In the genomic region with DNA sequence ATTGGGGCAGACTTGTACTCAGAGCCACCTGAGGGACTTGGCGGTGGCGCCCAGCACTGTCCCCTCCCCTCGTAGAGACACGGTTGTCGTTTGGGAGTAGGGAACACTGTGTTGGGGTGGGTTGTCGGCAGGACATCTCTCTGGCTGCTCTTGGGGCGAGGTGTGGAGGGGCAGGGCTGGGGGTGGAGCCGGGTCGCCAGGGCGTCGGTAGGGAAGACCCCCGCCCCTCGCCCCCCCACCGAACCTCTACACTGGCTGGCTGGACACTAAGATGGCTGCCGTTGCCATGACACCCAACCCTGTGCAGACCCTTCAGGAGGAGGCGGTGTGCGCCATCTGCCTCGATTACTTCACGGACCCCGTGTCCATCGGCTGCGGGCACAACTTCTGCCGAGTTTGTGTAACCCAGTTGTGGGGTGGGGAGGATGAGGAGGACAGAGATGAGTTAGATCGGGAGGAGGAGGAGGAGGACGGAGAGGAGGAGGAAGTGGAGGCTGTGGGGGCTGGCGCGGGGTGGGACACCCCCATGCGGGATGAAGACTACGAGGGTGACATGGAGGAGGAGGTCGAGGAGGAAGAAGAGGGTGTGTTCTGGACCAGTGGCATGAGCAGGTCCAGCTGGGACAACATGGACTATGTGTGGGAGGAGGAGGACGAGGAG, we compare ENCODE assay signal across 8 cellular contexts. TPM values are rescaled to one million over a fixed set of nuclear protein-coding genes. Genes with fewer than 3 reads are reported as not detected.
DNase-seq lines count a peak whose midpoint lies in the region; ATAC-seq and TF ChIP-seq lines count a peak whose summit lies in the region.

No MANE protein-coding gene starts in this region.

- H3K4me3 ChIP-seq in adrenal gland: peak overlapping the region; percentile 7 to 87 (median 72)
- H3K4me3 ChIP-seq in iPS-18c (ENCODE audit: insufficient read depth, low read depth, low read length): peak overlapping the region; percentile 96

- no peaks in the 10 kb centered on the region for H3K27me3 ChIP-seq in adrenal gland

- intact Hi-C loops in adrenal gland (cut with DNase I): loop anchor here (2.0 to 5.0 kb wide), 3 partner anchors 15 to 37 kb away; no protein-coding TSS in a partner anchor

- H3K27ac ChIP-seq in adrenal gland: peak overlapping the region; percentile 74 to 98 (median 95)

- H3K9me3 ChIP-seq in ES-I3 (ENCODE audit: control insufficient read depth, insufficient read depth, low read length) (no peaks in the 10 kb centered on the region), adrenal gland (replicated peaks in 1 of 3) (no peaks in the 10 kb centered on the region), iPS-18c (ENCODE audit: control insufficient read depth, insufficient read depth, low read length) (no peaks in the 10 kb centered on the region)

- 1 to 3% (median 2%) methylated on average over 11 to 31 of the region's 31 CpGs for WGBS in adrenal gland, 4 donors

- H3K36me3 ChIP-seq in ES-I3 (ENCODE audit: insufficient read depth, low read length) (peaks cover 3% of the 10 kb centered on the region; the same call in 1 of the 2 replicates), adrenal gland (replicated peaks in 1 of 2) (peaks cover 0 to 10% of the 10 kb centered on the region in 2 donors)

- TF ChIP-seq POLR2A in adrenal gland (IDR thresholded peaks at IDR 0.05): no peak

- peak in 5 of 7 donors; percentile 45 to 80 (median 55) for DNase-seq in adrenal gland
- DNase-seq in stimulated activated CD4-positive, alpha-beta T cell treated with anti-CD3 and anti-CD28 coated beads, Interleukin-4, amount 100 ng/mL, for 24 hours: peak; percentile 54
- DNase-seq in DMS 273 treated with DMSO at 0.1 percent for 48 hours (lab: John Stamatoyannopoulos, UW): no peak
- no peak for DNase-seq in superior temporal gyrus (ENCODE audit: extremely low spot score)

- ATAC-seq in HG02981 (IDR thresholded peaks at IDR 0.05; ENCODE audit: unreplicated experiment) (peak; percentile 1), GM21619 (IDR thresholded peaks at IDR 0.05; ENCODE audit: unreplicated experiment) (no peak)

- H3K4me1 ChIP-seq in ES-I3 (ENCODE audit: insufficient read depth, low read length) (no peaks in the 10 kb centered on the region), adrenal gland (replicated peaks in 1 of 2) (peaks cover 4 to 19% of the 10 kb centered on the region in 2 donors)

- no peak for TF ChIP-seq CTCF in adrenal gland (IDR thresholded peaks at IDR 0.05)

- peak overlapping the region; percentile 60; the same call in 1 of the 2 replicates for H3K9ac ChIP-seq in ES-I3 (ENCODE audit: low read depth, low read length)

RNA-seq across cellular contexts. Expression of a gene that starts 0.8 kb away (rescaled TPM):
- 10 to 100 TPM; 15.6 to 41.6 (median 19.6) TPM for total RNA-seq in adrenal gland
- 10 to 100 TPM; 13.3 to 56.2 (median 28.1) TPM for polyA plus RNA-seq in adrenal gland

RNA-seq across cellular contexts. Expression of a gene that starts 18.9 kb away (rescaled TPM):
- total RNA-seq in adrenal gland: 1 to 10 TPM in 7 of 8 donors, under 1 TPM in 1; 0.78 to 6.3 (median 4.4) TPM
- 1 to 10 TPM; 2.1 to 5.3 (median 3.4) TPM for polyA plus RNA-seq in adrenal gland

RNA-seq across cellular contexts. Expression of a gene that starts 19.8 kb away (rescaled TPM):
- 1,000 to 10,000 TPM; 1,373 to 3,641 (median 2,189) TPM for total RNA-seq in adrenal gland
- 1,000 to 10,000 TPM; 1,252 to 2,399 (median 1,718) TPM for polyA plus RNA-seq in adrenal gland

RNA-seq across cellular contexts. Expression of a gene that starts 37.1 kb away (rescaled TPM):
- total RNA-seq in adrenal gland: 10 to 100 TPM in 5 of 8 donors, 1 to 10 TPM in 3; 7.8 to 19.1 (median 11.8) TPM
- polyA plus RNA-seq in adrenal gland: 10 to 100 TPM; 12.8 to 23.9 (median 14.4) TPM

Comparison
In these comparisons a context has a peak if more than half of its experiments do, and no peak if none do; other contexts are left out.
1. DNase-seq: peak in adrenal gland (5 of 7) and stimulated activated CD4-positive, alpha-beta T cell treated with anti-CD3 and anti-CD28 coated beads, Interleukin-4, amount 100 ng/mL, for 24 hours (single experiment); none in DMS 273 treated with DMSO at 0.1 percent for 48 hours (single experiment) and superior temporal gyrus (single experiment).